In genomic region chr7:1056785-1057410, GRCh38 we compare ENCODE assay signal across 19 cellular contexts. TPM values are rescaled to one million over a fixed set of nuclear protein-coding genes. Genes with fewer than 3 reads are reported as not detected.
"Had no signal": no experiment of that assay in that cellular context is flagged by ENCODE, and none has a peak within 500 bp of the region (broad histone marks: within the 10 kb centered on the region; RNA-seq: fewer than 3 reads in every experiment).

No MANE protein-coding gene starts in this region.

- H3K9me3 Mint-ChIP-seq: activated B cell treated with CpG ODN at 0.5 μM for 24 hours; activated CD8-positive, alpha-beta T cell treated with anti-CD3 and anti-CD28 coated beads for 36 hours; activated T-helper 17 cell treated with anti-CD3 and anti-CD28 coated beads, Interleukin-2, amount 50 U/mL, for 72 hours; central memory CD8-positive, alpha-beta T cell; natural killer cell had no signal

- DNase-seq: activated B cell treated with CpG ODN at 0.5 μM for 24 hours; activated CD4-positive, alpha-beta T cell treated with anti-CD3 and anti-CD28 coated beads for 4 hours; activated CD8-positive, alpha-beta T cell treated with anti-CD3 and anti-CD28 coated beads for 36 hours; activated naive CD4-positive, alpha-beta T cell; activated T-cell treated with anti-CD3 and anti-CD28 coated beads, Interleukin-2, amount 50 U/mL, for 1 hour; aorta; brain microvascular endothelial cell; foreskin keratinocyte; glutamatergic neuron; hypothalamus; islet precursor cell; natural killer cell; stimulated activated naive CD4-positive, alpha-beta T cell; T-helper 9 cell; tibial artery had no signal

- H3K36me3 Mint-ChIP-seq: natural killer cell had no signal

- H3K4me1 ChIP-seq: parathyroid adenoma had no signal

- H3K9me3 ChIP-seq: tibial artery had no signal

- H3K4me1 Mint-ChIP-seq: activated T-helper 17 cell treated with anti-CD3 and anti-CD28 coated beads, Interleukin-2, amount 50 U/mL, for 72 hours; central memory CD8-positive, alpha-beta T cell had no signal

- H3K27ac Mint-ChIP-seq: activated B cell treated with CpG ODN at 0.5 μM for 24 hours; activated CD8-positive, alpha-beta T cell treated with anti-CD3 and anti-CD28 coated beads for 36 hours; activated T-helper 17 cell treated with anti-CD3 and anti-CD28 coated beads, Interleukin-2, amount 50 U/mL, for 72 hours; natural killer cell had no signal

- ATAC-seq: activated CD8-positive, alpha-beta T cell treated with anti-CD3 and anti-CD28 coated beads for 36 hours; activated T-helper 17 cell treated with anti-CD3 and anti-CD28 coated beads, Interleukin-2, amount 50 U/mL, for 72 hours; foreskin keratinocyte had no signal

- H3K36me3 ChIP-seq: brain microvascular endothelial cell had no signal

- H3K4me3 ChIP-seq: SK-N-MC had no signal

- H3K27me3 Mint-ChIP-seq: activated CD8-positive, alpha-beta T cell treated with anti-CD3 and anti-CD28 coated beads for 36 hours; activated T-helper 17 cell treated with anti-CD3 and anti-CD28 coated beads, Interleukin-2, amount 50 U/mL, for 72 hours; central memory CD8-positive, alpha-beta T cell had no signal

- H3K27me3 ChIP-seq: brain microvascular endothelial cell, foreskin keratinocyte, tibial artery had no signal

- H3K4me3 Mint-ChIP-seq: activated CD8-positive, alpha-beta T cell treated with anti-CD3 and anti-CD28 coated beads for 36 hours; activated T-helper 17 cell treated with anti-CD3 and anti-CD28 coated beads, Interleukin-2, amount 50 U/mL, for 72 hours; central memory CD8-positive, alpha-beta T cell; natural killer cell had no signal

- H3K27ac ChIP-seq: brain microvascular endothelial cell, foreskin keratinocyte, parathyroid adenoma, SK-N-MC, tibial artery had no signal

RNA-seq across cellular contexts. Expression of gene GPR146, which starts 12.6 kb away (rescaled TPM):
- total RNA-seq: foreskin keratinocyte had no signal
